Comparison of ENCODE assay signal across 18 cellular contexts in the genomic region with DNA sequence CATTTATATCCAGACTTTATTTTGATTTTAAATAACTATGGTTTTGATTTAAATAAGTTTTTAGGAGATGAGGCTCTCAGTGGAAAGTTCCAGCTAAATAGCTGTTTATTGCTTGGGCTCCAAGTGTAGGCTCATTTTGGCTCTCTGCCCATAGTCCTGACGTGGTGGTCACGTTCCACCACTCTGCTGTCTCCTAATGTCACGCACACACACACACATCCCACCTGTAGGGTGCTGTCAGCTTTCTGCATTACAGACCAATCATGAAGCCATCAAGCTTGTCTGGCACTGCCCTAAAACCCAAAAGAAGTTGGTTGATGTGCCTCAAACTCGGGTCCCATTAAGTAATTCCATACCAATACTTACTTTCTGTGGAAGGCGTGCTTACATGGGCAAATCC. TPM values are rescaled to one million over a fixed set of nuclear protein-coding genes. Genes with fewer than 3 reads are reported as not detected.
DNase-seq lines count a peak whose midpoint lies in the region; ATAC-seq and TF ChIP-seq lines count a peak whose summit lies in the region.
"Had no signal": no experiment of that assay in that cellular context is flagged by ENCODE, and none has a peak within 500 bp of the region (broad histone marks: within the 10 kb centered on the region; RNA-seq: fewer than 3 reads in every experiment).

No MANE protein-coding gene starts in this region.

- WGBS in heart right ventricle, 2 donors = 38 to 54% methylated on average over 5 of the region's 5 CpGs

- ATAC-seq in WTC11 (no peak), heart right ventricle (peak in 4 of 8 donors; percentile 25 to 51 (median 32)), gastrocnemius medialis (no peak), GM18519 (IDR thresholded peaks at IDR 0.05; ENCODE audit: low FRiP score, unreplicated experiment) (no peak), natural killer cell (no peak)
- ATAC-seq: stimulated activated naive B cell treated with anti-CD40 and anti-IgM and Interleukin-4, amounts not matched to agents 10 μg/mL and 1 μg/mL and 100 μg/mL, for 72 hours had no signal

- in situ Hi-C loops in gastrocnemius medialis (cut with MboI; ENCODE audit: low sequenced_read_pairs in 4 of 4) = no loop called here

- H3K27me3 ChIP-seq in heart right ventricle = no peaks in the 10 kb centered on the region
- H3K27me3 ChIP-seq in gastrocnemius medialis = no peaks in the 10 kb centered on the region
- H3K27me3 ChIP-seq in A673 (replicated peaks; ENCODE audit: insufficient read depth, low read depth, low read length, poor library complexity) = no peaks in the 10 kb centered on the region

- H3K27ac Mint-ChIP-seq in CD14-positive monocyte = peak overlapping the region in 5 of 7 donors; percentile 30 to 83 (median 54)
- H3K27ac Mint-ChIP-seq in WTC11 = peak overlapping the region; percentile 36; the same call in 1 of the 2 replicates
- no peak overlapping the region for H3K27ac Mint-ChIP-seq in natural killer cell
- H3K27ac Mint-ChIP-seq: activated naive CD8-positive, alpha-beta T cell; B cell; H9; stimulated activated naive B cell treated with anti-CD40 and anti-IgM and Interleukin-4, amounts not matched to agents 10 μg/mL and 1 μg/mL and 100 μg/mL, for 72 hours had no signal

- H3K9me3 ChIP-seq in heart right ventricle (peaks cover 0 to 10% (median 0%) of the 10 kb centered on the region in 11 donors), gastrocnemius medialis (no peaks in the 10 kb centered on the region), A673 (ENCODE audit: low read depth, low read length, poor library complexity, severe bottlenecking) (no peaks in the 10 kb centered on the region)

- H3K4me1 Mint-ChIP-seq in CD14-positive monocyte (peaks cover 51% of the 10 kb centered on the region), WTC11 (no peaks in the 10 kb centered on the region; the same call in 1 of the 2 replicates), natural killer cell (peaks cover 11 to 19% of the 10 kb centered on the region in 2 donors)

- H3K27me3 Mint-ChIP-seq in CD14-positive monocyte (ENCODE audit: low read depth in 3 of 3) = no peaks in the 10 kb centered on the region
- no peaks in the 10 kb centered on the region for H3K27me3 Mint-ChIP-seq in WTC11 (ENCODE audit: low read depth)
- H3K27me3 Mint-ChIP-seq in natural killer cell (ENCODE audit: low read depth in 2 of 2) = no peaks in the 10 kb centered on the region
- H3K27me3 Mint-ChIP-seq: activated naive CD8-positive, alpha-beta T cell; B cell; naive B cell; stimulated activated naive B cell treated with anti-CD40 and anti-IgM and Interleukin-4, amounts not matched to agents 10 μg/mL and 1 μg/mL and 100 μg/mL, for 72 hours had no signal

- DNase-seq in CD14-positive monocyte (ENCODE audit: low spot score) (no peak), WTC11 (ENCODE audit: low spot score) (no peak), heart right ventricle (peak in 1 of 2 donors; percentile 58), gastrocnemius medialis (no peak), natural killer cell (no peak), A673 (ENCODE audit: low spot score) (no peak)
- no peak for DNase-seq in activated T-cell treated with anti-CD3 and anti-CD28 coated beads, Interleukin-2, amount 50 U/mL, for 1 hour
- DNase-seq: activated CD4-positive, CD25-positive, alpha-beta regulatory T cell treated with anti-CD3 and anti-CD28 coated beads, Interleukin-2, amount 50 U/mL, for 72 hours; DMS79; H9; hypothalamus; naive B cell; NCI-H146; stimulated activated naive B cell treated with anti-CD40 and anti-IgM and Interleukin-4, amounts not matched to agents 10 μg/mL and 1 μg/mL and 100 μg/mL, for 72 hours; SW 1271 had no signal

- H3K4me3 Mint-ChIP-seq in CD14-positive monocyte = no peak overlapping the region
- H3K4me3 Mint-ChIP-seq in WTC11 = no peak overlapping the region
- H3K4me3 Mint-ChIP-seq in natural killer cell = no peak overlapping the region
- H3K4me3 Mint-ChIP-seq: activated naive CD8-positive, alpha-beta T cell; B cell; H9; stimulated activated naive B cell treated with anti-CD40 and anti-IgM and Interleukin-4, amounts not matched to agents 10 μg/mL and 1 μg/mL and 100 μg/mL, for 72 hours had no signal

- H3K9me3 Mint-ChIP-seq in CD14-positive monocyte (no peaks in the 10 kb centered on the region), WTC11 (no peaks in the 10 kb centered on the region; the same call in 1 of the 2 replicates), natural killer cell (no peaks in the 10 kb centered on the region)
- H3K9me3 Mint-ChIP-seq: H9 had no signal

- no peak for TF ChIP-seq CTCF in CD14-positive monocyte (IDR thresholded peaks at IDR 0.05)
- no peak for TF ChIP-seq CTCF in WTC11 (IDR thresholded peaks at IDR 0.05)
- TF ChIP-seq CTCF in heart right ventricle (IDR thresholded peaks at IDR 0.05) = no peak
- TF ChIP-seq CTCF in gastrocnemius medialis (IDR thresholded peaks at IDR 0.05 in 4 of 5, conservative IDR thresholded peaks at IDR 0.05 in 1 of 5) = no peak
- TF ChIP-seq CTCF in natural killer cell (IDR thresholded peaks at IDR 0.05) = no peak
- TF ChIP-seq CTCF in A673 (conservative IDR thresholded peaks at IDR 0.05; ENCODE audit: low read depth, low read length) = no peak

- H3K27ac ChIP-seq in heart right ventricle (peak overlapping the region in 9 of 10 donors; percentile 31 to 82 (median 55)), gastrocnemius medialis (peak overlapping the region; percentile 68 to 76 (median 74)), A673 (ENCODE audit: low read depth, low read length, poor library complexity, severe bottlenecking) (no peak overlapping the region)

- TF ChIP-seq POLR2A in gastrocnemius medialis (IDR thresholded peaks at IDR 0.05) = no peak

- H3K4me3 ChIP-seq in heart right ventricle (no peak overlapping the region), gastrocnemius medialis (no peak overlapping the region), A673 (ENCODE audit: low read depth, low read length, poor library complexity, severe bottlenecking) (no peak overlapping the region)

- intact Hi-C loops in CD14-positive monocyte (cut with micrococcal nuclease) (no loop called here), heart right ventricle (cut with DNase I) (loop anchor here in 3 of 10 donors (5.0 kb wide), 1 partner anchor 42 kb away; no protein-coding TSS in a partner anchor), gastrocnemius medialis (cut with DNase I; ENCODE audit: low total_unique reads) (loop anchor here (5.0 kb wide), 2 partner anchors 47 to 73 kb away; a partner anchor contains a TSS), natural killer cell (cut with micrococcal nuclease) (no loop called here), A673 (cut with micrococcal nuclease; ENCODE audit: unreplicated experiment) (no loop called here)

- POLR2A ChIA-PET in WTC11 (lab: Charles Lee) = no interaction called here
- POLR2A ChIA-PET in A673 (lab: Charles Lee; ENCODE audit: low non-redundant PET) = no interaction called here

- H3K36me3 ChIP-seq in heart right ventricle (peaks cover 0 to 48% (median 0%) of the 10 kb centered on the region in 9 donors), gastrocnemius medialis (no peaks in the 10 kb centered on the region), A673 (ENCODE audit: insufficient read depth, low read length, poor library complexity, severe bottlenecking) (no peaks in the 10 kb centered on the region)

- peaks cover 38 to 78% of the 10 kb centered on the region in 2 donors for H3K36me3 Mint-ChIP-seq in CD14-positive monocyte
- H3K36me3 Mint-ChIP-seq in WTC11 = peaks cover 7% of the 10 kb centered on the region; the same call in 1 of the 2 replicates
- H3K36me3 Mint-ChIP-seq in natural killer cell = no peaks in the 10 kb centered on the region

- BruUV-seq in A673 (replicated peaks; lab: Mats Ljungman, UMichigan) = no TSS peak

- CTCF ChIA-PET in WTC11 (lab: Charles Lee) = no interaction called here
- CTCF ChIA-PET in A673 (lab: Charles Lee) = no interaction called here

- H3K4me1 ChIP-seq in heart right ventricle (peaks cover 5 to 58% (median 48%) of the 10 kb centered on the region in 9 donors), gastrocnemius medialis (peaks cover 40 to 42% of the 10 kb centered on the region in 2 donors), A673 (ENCODE audit: insufficient read depth, low read length, poor library complexity, severe bottlenecking) (peaks cover 10% of the 10 kb centered on the region)

TF ChIP-seq in WTC11, 78 proteins besides CTCF, POLR2A, EP300 and RAD21:
- no peak for TF ChIP-seq ZNF416 (CRISPR knock-in tag; IDR thresholded peaks at IDR 0.05)
- no peak for TF ChIP-seq ZNF396 (CRISPR knock-in tag; IDR thresholded peaks at IDR 0.05; ENCODE audit: borderline replicate concordance)
- no peak for TF ChIP-seq TEAD4 (CRISPR knock-in tag; IDR thresholded peaks at IDR 0.05)
- TF ChIP-seq, protein P1, sequence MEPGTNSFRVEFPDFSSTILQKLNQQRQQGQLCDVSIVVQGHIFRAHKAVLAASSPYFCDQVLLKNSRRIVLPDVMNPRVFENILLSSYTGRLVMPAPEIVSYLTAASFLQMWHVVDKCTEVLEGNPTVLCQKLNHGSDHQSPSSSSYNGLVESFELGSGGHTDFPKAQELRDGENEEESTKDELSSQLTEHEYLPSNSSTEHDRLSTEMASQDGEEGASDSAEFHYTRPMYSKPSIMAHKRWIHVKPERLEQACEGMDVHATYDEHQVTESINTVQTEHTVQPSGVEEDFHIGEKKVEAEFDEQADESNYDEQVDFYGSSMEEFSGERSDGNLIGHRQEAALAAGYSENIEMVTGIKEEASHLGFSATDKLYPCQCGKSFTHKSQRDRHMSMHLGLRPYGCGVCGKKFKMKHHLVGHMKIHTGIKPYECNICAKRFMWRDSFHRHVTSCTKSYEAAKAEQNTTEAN (CRISPR knock-in tag; IDR thresholded peaks at IDR 0.05) = no peak
- no peak for TF ChIP-seq SMAD3 (CRISPR knock-in tag; IDR thresholded peaks at IDR 0.05; ENCODE audit: borderline replicate concordance)
- no peak for TF ChIP-seq ZNF317 (CRISPR knock-in tag; IDR thresholded peaks at IDR 0.05; ENCODE audit: borderline replicate concordance, low read depth)

RNA-seq across cellular contexts. Expression of a gene that starts 45.4 kb away (rescaled TPM):
- polyA plus RNA-seq in CD14-positive monocyte (10 to 100 TPM; 48.0 to 65.7 TPM), heart right ventricle (10 to 100 TPM; 18.8 to 20.1 TPM)
- total RNA-seq in WTC11 (2021) (60.3 to 63.7 TPM (median 62.7 TPM) in 3 replicates), heart right ventricle (10 to 100 TPM; 12.2 to 25.1 (median 17.2) TPM), gastrocnemius medialis (10 to 100 TPM; 18.2 to 25.8 (median 23.5) TPM), natural killer cell (10 to 100 TPM; 50.5 to 74.3 (median 61.3) TPM), A673 (2021) (71.0 and 77.4 TPM in 2 replicates)

Comparison
In these comparisons a context has a peak if more than half of its experiments do, and no peak if none do; other contexts are left out.
1. H3K27ac Mint-ChIP-seq: peak in CD14-positive monocyte (5 of 7) and WTC11 (single experiment); none in natural killer cell (0 of 2).